Comparison of ENCODE assay signal across 22 cellular contexts in genomic region chr10:28155726-28156125, GRCh38.
"Had no signal": no experiment of that assay in that cellular context is flagged by ENCODE, and none has a peak within 500 bp of the region (broad histone marks: within the 10 kb centered on the region; RNA-seq: fewer than 3 reads in every experiment).

No MANE protein-coding gene starts in this region.

- H3K27me3 ChIP-seq: brain microvascular endothelial cell had no signal

- H3K27ac ChIP-seq: brain microvascular endothelial cell, coronary artery had no signal

- ATAC-seq: activated CD4-positive, alpha-beta T cell treated with anti-CD3 and anti-CD28 coated beads for 36 hours; activated CD8-positive, alpha-beta memory T cell treated with anti-CD3 and anti-CD28 coated beads, Interleukin-2, amount 10 ng/mL, durations not matched to agents 7 days and 5 days; activated CD8-positive, alpha-beta T cell treated with anti-CD3 and anti-CD28 coated beads, Interleukin-2, amount 10 ng/mL, durations not matched to agents 7 days and 5 days; activated naive CD8-positive, alpha-beta T cell treated with anti-CD3 and anti-CD28 coated beads, Interleukin-2, amount 50 U/mL, for 24 hours; effector memory CD8-positive, alpha-beta T cell; esophagus mucosa had no signal

- DNase-seq: activated CD4-positive, alpha-beta memory T cell treated with anti-CD3 and anti-CD28 coated beads for 36 hours; activated CD4-positive, alpha-beta T cell treated with anti-CD3 and anti-CD28 coated beads for 36 hours; activated CD4-positive, alpha-beta T cell treated with anti-CD3 and anti-CD28 coated beads, Interleukin-2, amount 10 ng/mL, durations not matched to agents 24 days and 14 days; activated CD4-positive, CD25-positive, alpha-beta regulatory T cell; activated CD4-positive, CD25-positive, alpha-beta regulatory T cell treated with anti-CD3 and anti-CD28 coated beads, Interleukin-2, amount 50 U/mL, for 72 hours; activated CD8-positive, alpha-beta memory T cell treated with anti-CD3 and anti-CD28 coated beads, Interleukin-2, amount 10 ng/mL, durations not matched to agents 7 days and 5 days; activated CD8-positive, alpha-beta memory T cell treated with anti-CD3 and anti-CD28 coated beads, Interleukin-2, amount 50 U/mL, for 4 hours; activated CD8-positive, alpha-beta T cell treated with anti-CD3 and anti-CD28 coated beads, Interleukin-2, amount 10 ng/mL, durations not matched to agents 7 days and 5 days; activated effector memory CD4-positive, alpha-beta T cell treated with anti-CD3 and anti-CD28 coated beads, Interleukin-2, amount 50 U/mL, for 16 hours; activated naive CD4-positive, alpha-beta T cell treated with anti-CD3 and anti-CD28 coated beads for 36 hours; activated naive CD8-positive, alpha-beta T cell treated with anti-CD3 and anti-CD28 coated beads for 36 hours; activated naive CD8-positive, alpha-beta T cell treated with anti-CD3 and anti-CD28 coated beads, Interleukin-2, amount 50 U/mL, for 24 hours; activated T-cell treated with anti-CD3 and anti-CD28 coated beads, Interleukin-2, amount 50 U/mL, for 1 hour; activated T-cell treated with anti-CD3 and anti-CD28 coated beads, Interleukin-2, amount 50 U/mL, for 48 hours; anterior cingulate cortex; brain microvascular endothelial cell; effector CD4-positive, alpha-beta T cell; effector memory CD8-positive, alpha-beta T cell; foreskin fibroblast; T-helper 2 cell had no signal

- H3K36me3 ChIP-seq: brain microvascular endothelial cell had no signal

- H3K4me3 ChIP-seq: coronary artery had no signal
